Comparison of ENCODE assay signal across 26 cellular contexts in the genomic region with DNA sequence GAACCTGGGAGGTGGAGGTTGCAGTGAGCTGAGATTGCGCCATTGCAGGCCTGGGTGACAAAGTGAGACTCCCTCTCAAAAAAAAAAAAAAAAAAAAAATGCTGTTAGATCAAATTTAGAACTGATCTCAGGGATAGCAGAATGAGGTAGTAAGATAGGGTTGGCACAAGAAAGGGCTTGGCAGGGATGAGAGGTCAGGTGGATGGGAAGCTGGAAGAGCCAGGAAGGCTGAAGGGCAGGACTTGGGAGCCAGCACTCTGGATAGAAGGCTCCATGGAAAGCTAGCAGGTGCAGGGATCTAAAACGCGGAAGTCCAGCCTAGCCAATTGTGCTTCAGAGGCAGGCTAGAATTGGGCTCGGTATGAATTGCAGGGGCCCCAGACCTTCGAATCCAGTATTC.
DNase-seq lines count a peak whose midpoint lies in the region; ATAC-seq, FAIRE-seq and TF ChIP-seq lines count a peak whose summit lies in the region.
"Had no signal": no experiment of that assay in that cellular context is flagged by ENCODE, and none has a peak within 500 bp of the region (broad histone marks: within the 10 kb centered on the region; RNA-seq: fewer than 3 reads in every experiment).

No MANE protein-coding gene starts in this region.

- in situ Hi-C loops in HepG2 (cut with HindIII; ENCODE audit: extremely low pct_ligation_motif_present, low pct_unique_long_range_greater_than_20kb), result no loop called here

- no peak for TF ChIP-seq EP300 in HepG2 (IDR thresholded peaks at IDR 0.05; ENCODE audit: low read depth in 2 of 2, low read length in 2 of 2)
- TF ChIP-seq EP300 in HepG2 (CRISPR knock-in tag; IDR thresholded peaks at IDR 0.05; ENCODE audit: borderline replicate concordance), result no peak

- intact Hi-C loops in HepG2 (cut with micrococcal nuclease; ENCODE audit: unreplicated experiment) (no loop called here), colonic mucosa (cut with DNase I) (no loop called here)

- TF ChIP-seq POLR2A in HepG2 (IDR thresholded peaks at IDR 0.05; ENCODE audit: insufficient read depth in 1 of 2, low read depth in 2 of 2, low read length in 2 of 2), result no peak

- no peak for FAIRE-seq in HepG2 (lab: Jason Lieb, UNC)
- FAIRE-seq: A549, GM12891, GM18507, H54 had no signal

- H3K4me2 ChIP-seq in HepG2 (ENCODE audit: low read depth, low read length), result no peak overlapping the region
- H3K4me2 ChIP-seq: A549; BLaER1 treated with 17β-estradiol and CSF1 and Interleukin-3, amounts not matched to agents 10 nM and 100 nM had no signal

- peaks cover 0 to 4% of the 10 kb centered on the region in 2 donors for H3K27me3 Mint-ChIP-seq in stimulated activated naive B cell treated with anti-CD40 and anti-IgM and Interleukin-4, amounts not matched to agents 10 μg/mL and 1 μg/mL and 100 μg/mL, for 72 hours
- H3K27me3 Mint-ChIP-seq: CD4-positive, alpha-beta T cell; CD8-positive, alpha-beta memory T cell had no signal

- TF ChIP-seq RAD21 in liver (IDR thresholded peaks at IDR 0.05) (no peak), HepG2 (CRISPR knock-in tag; IDR thresholded peaks at IDR 0.05) (no peak)

- H3K36me3 ChIP-seq in liver (ENCODE audit: control insufficient read depth in 4 of 4, insufficient read depth in 3 of 4, low read depth in 1 of 4, low read length in 3 of 4) (no peaks in the 10 kb centered on the region), HepG2 (replicated peaks in 1 of 2; ENCODE audit: control insufficient read depth in 1 of 2, insufficient read depth in 2 of 2, low read length in 2 of 2) (no peaks in the 10 kb centered on the region), colonic mucosa (no peaks in the 10 kb centered on the region)
- H3K36me3 ChIP-seq: BE2C; BLaER1 treated with 17β-estradiol and CSF1 and Interleukin-3, amounts not matched to agents 10 nM and 100 nM; HAP-1 had no signal

- WGBS in liver, result 79% methylated on average over 5 of the region's 5 CpGs
- 98% methylated on average over 5 of the region's 5 CpGs for WGBS in HepG2 (ENCODE audit: low lambda C conversion rate)

- H3K27ac Mint-ChIP-seq in stimulated activated naive B cell treated with anti-CD40 and anti-IgM and Interleukin-4, amounts not matched to agents 10 μg/mL and 1 μg/mL and 100 μg/mL, for 72 hours, result peak overlapping the region; percentile 69
- H3K27ac Mint-ChIP-seq: CD14-positive monocyte; CD4-positive, alpha-beta T cell; CD8-positive, alpha-beta memory T cell; HFFc6 had no signal

- no peak overlapping the region for H3K4me3 Mint-ChIP-seq in stimulated activated naive B cell treated with anti-CD40 and anti-IgM and Interleukin-4, amounts not matched to agents 10 μg/mL and 1 μg/mL and 100 μg/mL, for 72 hours
- H3K4me3 Mint-ChIP-seq: CD14-positive monocyte; CD4-positive, alpha-beta T cell; CD8-positive, alpha-beta memory T cell; HFFc6 had no signal

- no peaks in the 10 kb centered on the region for H3K9me3 Mint-ChIP-seq in stimulated activated naive B cell treated with anti-CD40 and anti-IgM and Interleukin-4, amounts not matched to agents 10 μg/mL and 1 μg/mL and 100 μg/mL, for 72 hours
- H3K9me3 Mint-ChIP-seq: CD4-positive, alpha-beta T cell had no signal

- TF ChIP-seq CTCF in liver (IDR thresholded peaks at IDR 0.05; ENCODE audit: low read depth, low read length, missing input control) (no peak), HepG2 (CRISPR knock-in tag; IDR thresholded peaks at IDR 0.05) (no peak), colonic mucosa (IDR thresholded peaks at IDR 0.05) (no peak)

- peak overlapping the region in 1 of 2 donors; percentile 25 for H3K27ac ChIP-seq in liver (ENCODE audit: low read depth in 1 of 2, low read length in 2 of 2)
- H3K27ac ChIP-seq in HepG2 (ENCODE audit: extremely low read length, insufficient read depth, low read length), result no peak overlapping the region
- no peak overlapping the region for H3K27ac ChIP-seq in colonic mucosa
- H3K27ac ChIP-seq: A549; BLaER1 treated with 17β-estradiol and CSF1 and Interleukin-3, amounts not matched to agents 10 nM and 100 nM had no signal

- CTCF ChIA-PET in HepG2 (lab: Yijun Ruan, JAX; ENCODE audit: low intra/inter-chr PET ratio, low total read pairs), result no interaction called here

- ATAC-seq in HepG2, result no peak
- ATAC-seq in stimulated activated naive B cell treated with anti-CD40 and anti-IgM and Interleukin-4, amounts not matched to agents 10 μg/mL and 1 μg/mL and 100 μg/mL, for 72 hours (replicated peaks), result no peak
- ATAC-seq: A549 had no signal

- H3K27me3 ChIP-seq in liver (ENCODE audit: control insufficient read depth in 4 of 4, insufficient read depth in 4 of 4, low read length in 3 of 4), result no peaks in the 10 kb centered on the region
- H3K27me3 ChIP-seq in HepG2 (ENCODE audit: control insufficient read depth in 1 of 2, insufficient read depth in 2 of 2, low read length in 2 of 2), result no peaks in the 10 kb centered on the region
- H3K27me3 ChIP-seq in colonic mucosa, result no peaks in the 10 kb centered on the region
- H3K27me3 ChIP-seq: BE2C; BLaER1 treated with 17β-estradiol and CSF1 and Interleukin-3, amounts not matched to agents 10 nM and 100 nM had no signal

- no peaks in the 10 kb centered on the region for H3K4me1 Mint-ChIP-seq in stimulated activated naive B cell treated with anti-CD40 and anti-IgM and Interleukin-4, amounts not matched to agents 10 μg/mL and 1 μg/mL and 100 μg/mL, for 72 hours
- H3K4me1 Mint-ChIP-seq: CD14-positive monocyte had no signal

- H3K4me1 ChIP-seq in liver (ENCODE audit: control insufficient read depth in 4 of 4, insufficient read depth in 4 of 4, low read length in 3 of 4), result peaks cover 5 to 20% (median 10%) of the 10 kb centered on the region in 4 donors
- H3K4me1 ChIP-seq in HepG2 (ENCODE audit: insufficient read depth, low read length), result peaks cover 59% of the 10 kb centered on the region
- H3K4me1 ChIP-seq in colonic mucosa, result no peaks in the 10 kb centered on the region
- H3K4me1 ChIP-seq: A549; BE2C; BLaER1 treated with 17β-estradiol and CSF1 and Interleukin-3, amounts not matched to agents 10 nM and 100 nM; HAP-1 had no signal

- H3K9ac ChIP-seq in liver (ENCODE audit: low read depth in 1 of 2, low read length in 2 of 2), result no peak overlapping the region
- H3K9ac ChIP-seq in HepG2 (ENCODE audit: insufficient read depth, low read depth, low read length), result no peak overlapping the region
- no peak overlapping the region for H3K9ac ChIP-seq in colonic mucosa (ENCODE audit: low read depth in 2 of 2, low read length in 2 of 2)
- H3K9ac ChIP-seq: BLaER1 treated with 17β-estradiol and CSF1 and Interleukin-3, amounts not matched to agents 10 nM and 100 nM had no signal

- H3K79me2 ChIP-seq in HepG2 (ENCODE audit: insufficient read depth, low read length), result no peaks in the 10 kb centered on the region

- no peak for DNase-seq in HepG2 (ENCODE audit: low spot score)
- peak; percentile 16 for DNase-seq in myocyte (ENCODE audit: low read depth)
- DNase-seq in stimulated activated naive B cell treated with anti-CD40 and anti-IgM and Interleukin-4, amounts not matched to agents 10 μg/mL and 1 μg/mL and 100 μg/mL, for 72 hours, result no peak
- DNase-seq in colonic mucosa, result no peak
- no peak for DNase-seq in stimulated activated CD4-positive, alpha-beta T cell treated with anti-CD3 and anti-CD28 coated beads, Interleukin-1b, Interleukin-23, amount 100 ng/mL, for 48 hours
- DNase-seq: 8988T; ACHN; AML-193; BE2C; Calu3; CD4-positive, alpha-beta T cell; CD8-positive, alpha-beta memory T cell; COR-L47; DMS53; DMS79 treated with DMSO at 0.1 percent for 48 hours; GF-D8; GOT3; HFFc6 had no signal

- POLR2A ChIA-PET in HepG2 (lab: Yijun Ruan, JAX), result no interaction called here

- H3K36me3 Mint-ChIP-seq in stimulated activated naive B cell treated with anti-CD40 and anti-IgM and Interleukin-4, amounts not matched to agents 10 μg/mL and 1 μg/mL and 100 μg/mL, for 72 hours, result no peaks in the 10 kb centered on the region
- H3K36me3 Mint-ChIP-seq: CD14-positive monocyte; CD8-positive, alpha-beta memory T cell had no signal

- H3K4me3 ChIP-seq in liver (ENCODE audit: low read depth in 1 of 3, low read length in 3 of 3) (no peak overlapping the region), HepG2 (replicated peaks in 1 of 3; ENCODE audit: insufficient read depth in 1 of 3, low read depth in 2 of 3, low read length in 3 of 3) (no peak overlapping the region), colonic mucosa (no peak overlapping the region)
- H3K4me3 ChIP-seq: A549; BLaER1 treated with 17β-estradiol and CSF1 and Interleukin-3, amounts not matched to agents 10 nM and 100 nM; HAP-1 had no signal

- H4K20me1 ChIP-seq in HepG2 (ENCODE audit: insufficient read depth, low read length), result no peaks in the 10 kb centered on the region
- H4K20me1 ChIP-seq: BLaER1 treated with 17β-estradiol and CSF1 and Interleukin-3, amounts not matched to agents 10 nM and 100 nM had no signal

- H2AFZ ChIP-seq in HepG2 (ENCODE audit: low read length), result no peak overlapping the region

- H3K9me3 ChIP-seq in liver (ENCODE audit: control insufficient read depth in 4 of 4, low read length in 3 of 4) (no peaks in the 10 kb centered on the region), HepG2 (ENCODE audit: low read length) (no peaks in the 10 kb centered on the region), colonic mucosa (no peaks in the 10 kb centered on the region)
- H3K9me3 ChIP-seq: A549, BE2C, HAP-1 had no signal

- BruUV-seq in HepG2 (replicated peaks; lab: Mats Ljungman, UMichigan), result no TSS peak

TF ChIP-seq in liver, 16 proteins besides CTCF, POLR2A, EP300 and RAD21 (continues in another document):
- TF ChIP-seq HNF4A (conservative IDR thresholded peaks at IDR 0.05), result peak; percentile 7 to 13
- TF ChIP-seq JUND (IDR thresholded peaks at IDR 0.05), result peak in 1 of 2 donors; percentile 24
- peak; percentile 17 for TF ChIP-seq YY1 (IDR thresholded peaks at IDR 0.05)
- TF ChIP-seq SP1 (IDR thresholded peaks at IDR 0.05), result no peak

TF ChIP-seq in HepG2, 621 proteins besides CTCF, POLR2A, EP300 and RAD21 (continues in another document):
- TF ChIP-seq JARID2 (CRISPR knock-in tag; IDR thresholded peaks at IDR 0.05; ENCODE audit: insufficient replicate concordance) (no peak), ARNT (IDR thresholded peaks at IDR 0.05) (no peak), ZNF235 (CRISPR knock-in tag; IDR thresholded peaks at IDR 0.05; ENCODE audit: borderline replicate concordance) (no peak)
- TF ChIP-seq, protein P1, sequence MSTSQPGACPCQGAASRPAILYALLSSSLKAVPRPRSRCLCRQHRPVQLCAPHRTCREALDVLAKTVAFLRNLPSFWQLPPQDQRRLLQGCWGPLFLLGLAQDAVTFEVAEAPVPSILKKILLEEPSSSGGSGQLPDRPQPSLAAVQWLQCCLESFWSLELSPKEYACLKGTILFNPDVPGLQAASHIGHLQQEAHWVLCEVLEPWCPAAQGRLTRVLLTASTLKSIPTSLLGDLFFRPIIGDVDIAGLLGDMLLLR (CRISPR knock-in tag; IDR thresholded peaks at IDR 0.05), result no peak
